In genomic region chr12:48618541-48618940, GRCh38 we compare ENCODE assay signal across 8 cellular contexts. TPM values are rescaled to one million over a fixed set of nuclear protein-coding genes. Genes with fewer than 3 reads are reported as not detected.
DNase-seq lines count a peak whose midpoint lies in the region; ATAC-seq and TF ChIP-seq lines count a peak whose summit lies in the region.

No MANE protein-coding gene starts in this region.

- TF ChIP-seq POLR2A in right lobe of liver (IDR thresholded peaks at IDR 0.05), result no peak

- WGBS in right lobe of liver (ENCODE audit: insufficient coverage, low coverage, low lambda C conversion rate, missing lambda C conversion rate), result 34% methylated on average over 6 of the region's 7 CpGs

- peak; percentile 91 for TF ChIP-seq CTCF in coronary artery (IDR thresholded peaks at IDR 0.05)
- TF ChIP-seq CTCF in right lobe of liver (IDR thresholded peaks at IDR 0.05), result peak; percentile 90 to 97 (median 96)

- H3K27ac ChIP-seq in coronary artery, result no peak overlapping the region
- no peak overlapping the region for H3K27ac ChIP-seq in right lobe of liver

- H3K36me3 ChIP-seq in right lobe of liver, result no peaks in the 10 kb centered on the region

- H3K9me3 ChIP-seq in right lobe of liver, result no peaks in the 10 kb centered on the region

- H3K27me3 ChIP-seq in right lobe of liver, result no peaks in the 10 kb centered on the region

- intact Hi-C loops in right lobe of liver (cut with DNase I), result no loop called here

- no peaks in the 10 kb centered on the region for H3K4me1 ChIP-seq in right lobe of liver

- ATAC-seq in HG03175 (IDR thresholded peaks at IDR 0.05; ENCODE audit: unreplicated experiment) (peak; percentile 77), right lobe of liver (peak; percentile 97 to 99 (median 98)), HG03457 (IDR thresholded peaks at IDR 0.05; ENCODE audit: unreplicated experiment) (no peak)

- DNase-seq in GM04504 (ENCODE audit: low read depth), result peak; percentile 48
- peak; percentile 9 for DNase-seq in NCI-H524 treated with DMSO at 0.1 percent for 48 hours (lab: John Stamatoyannopoulos, UW)
- peak; percentile 66 to 74 for DNase-seq in activated CD4-positive, alpha-beta T cell treated with anti-CD3 and anti-CD28 coated beads for 4 hours
- DNase-seq in coronary artery (ENCODE audit: low spot score), result no peak
- DNase-seq in right lobe of liver, result peak; percentile 48 to 76 (median 66)
- peak; percentile 57 to 75 (median 64) for DNase-seq in stimulated activated CD4-positive, alpha-beta T cell treated with anti-CD3 and anti-CD28 coated beads, TNF-alpha, amount 100 ng/mL, for 24 hours (ENCODE audit: low read depth in 3 of 3)

- no peak overlapping the region for H3K4me3 ChIP-seq in coronary artery
- no peak overlapping the region for H3K4me3 ChIP-seq in right lobe of liver

RNA-seq across cellular contexts. Expression of gene LALBA, which starts 48.7 kb away (rescaled TPM):
- not detected for total RNA-seq in right lobe of liver
